14 cellular contexts compared by ENCODE assay signal in genomic region chr14:104935026-104935650, GRCh38. TPM values are rescaled to one million over a fixed set of nuclear protein-coding genes. Genes with fewer than 3 reads are reported as not detected.
DNase-seq lines count a peak whose midpoint lies in the region; ATAC-seq and TF ChIP-seq lines count a peak whose summit lies in the region.
"Had no signal": no experiment of that assay in that cellular context is flagged by ENCODE, and none has a peak within 500 bp of the region (broad histone marks: within the 10 kb centered on the region; RNA-seq: fewer than 3 reads in every experiment).

No MANE protein-coding gene starts in this region.

- intact Hi-C loops in MCF 10A (cut with micrococcal nuclease): loop anchor here (1.0 kb wide), 1 partner anchor 33 kb away; no protein-coding TSS in a partner anchor

- peaks cover 35% of the 10 kb centered on the region for H3K27me3 ChIP-seq in osteoblast (ENCODE audit: insufficient read depth, low read length)
- peaks cover 11% of the 10 kb centered on the region for H3K27me3 ChIP-seq in BE2C

- H3K36me3 ChIP-seq in osteoblast (ENCODE audit: insufficient read depth, low read length): no peaks in the 10 kb centered on the region
- H3K36me3 ChIP-seq in BE2C: no peaks in the 10 kb centered on the region
- H3K36me3 ChIP-seq: thoracic aorta had no signal

- CTCF ChIA-PET in MCF 10A (lab: Yijun Ruan, JAX): interaction anchor here (0.6 to 1.0 kb wide), 4 partner anchors 39 to 192 kb away, joined by 3 to 5 read pairs (median 3); no protein-coding TSS in a partner anchor

- H3K4me3 Mint-ChIP-seq in MCF 10A (ENCODE audit: unreplicated experiment): peak overlapping the region; percentile 60

- no peak overlapping the region for H3K27ac Mint-ChIP-seq in MCF 10A (ENCODE audit: low read depth, unreplicated experiment)

- BruUV-seq in MCF 10A (replicated peaks; lab: Mats Ljungman, UMichigan): no TSS peak

- no peak overlapping the region for H3K4me2 ChIP-seq in osteoblast (ENCODE audit: insufficient read depth, low read length)

- H3K4me1 Mint-ChIP-seq in MCF 10A (ENCODE audit: insufficient read depth, unreplicated experiment): peaks cover 10% of the 10 kb centered on the region

- H3K79me2 ChIP-seq in osteoblast (ENCODE audit: insufficient read depth, low read length): no peaks in the 10 kb centered on the region

- H3K27ac ChIP-seq in osteoblast (ENCODE audit: low read depth, low read length): no peak overlapping the region
- H3K27ac ChIP-seq: GM23248, thoracic aorta had no signal

- no peak overlapping the region for H3K4me3 ChIP-seq in osteoblast (ENCODE audit: insufficient read depth, low read length)
- H3K4me3 ChIP-seq in BE2C (ENCODE audit: low read depth, low read length): no peak overlapping the region
- H3K4me3 ChIP-seq: GM23248, thoracic aorta had no signal

- H3K4me1 ChIP-seq in osteoblast (ENCODE audit: insufficient read depth, low read length): no peaks in the 10 kb centered on the region
- no peaks in the 10 kb centered on the region; the same call in 1 of the 2 replicates for H3K4me1 ChIP-seq in BE2C

- H2AFZ ChIP-seq in osteoblast (ENCODE audit: low read length): no peak overlapping the region
- H2AFZ ChIP-seq: GM23248 had no signal

- H3K27me3 Mint-ChIP-seq in MCF 10A (ENCODE audit: insufficient read depth, unreplicated experiment): no peaks in the 10 kb centered on the region

- H3K36me3 Mint-ChIP-seq in MCF 10A (ENCODE audit: insufficient read depth, unreplicated experiment): peaks cover 44% of the 10 kb centered on the region

- POLR2A ChIA-PET in MCF 10A (lab: Yijun Ruan, JAX): interaction anchor here (0.7 to 7.3 kb wide), 9 partner anchors 24 to 709 kb away, joined by 3 to 70 read pairs (median 4); partner anchors contain the start of genes CDCA4 and GPR132

- H4K20me1 ChIP-seq in osteoblast (ENCODE audit: insufficient read depth, low read length): no peaks in the 10 kb centered on the region

- no peaks in the 10 kb centered on the region for H3K9me3 Mint-ChIP-seq in MCF 10A (ENCODE audit: unreplicated experiment)

- TF ChIP-seq CTCF in GM20000 (IDR thresholded peaks at IDR 0.05; ENCODE audit: extremely low read depth, missing control alignments) (no peak), MCF 10A (IDR thresholded peaks at IDR 0.05; ENCODE audit: unreplicated experiment) (no peak), osteoblast (IDR thresholded peaks at IDR 0.05; ENCODE audit: extremely low read depth, low read depth, low read length) (no peak), BE2C (IDR thresholded peaks at IDR 0.05; ENCODE audit: low read depth, low read length) (no peak)

- ATAC-seq in HG02852 (IDR thresholded peaks at IDR 0.05; ENCODE audit: unreplicated experiment): no peak

- H3K9me3 ChIP-seq in osteoblast (ENCODE audit: low read depth, low read length): no peaks in the 10 kb centered on the region
- no peaks in the 10 kb centered on the region for H3K9me3 ChIP-seq in BE2C
- H3K9me3 ChIP-seq: thoracic aorta had no signal

- DNase-seq in NCI-H524 (lab: John Stamatoyannopoulos, UW): peak; percentile 17 to 56
- DNase-seq in NCI-H524 treated with DMSO at 0.1 percent for 48 hours (lab: John Stamatoyannopoulos, UW): no peak
- peak; percentile 7 for DNase-seq in GM20000 (ENCODE audit: low spot score)
- peak; percentile 14 for DNase-seq in MCF 10A (ENCODE audit: unreplicated experiment)
- DNase-seq in osteoblast (ENCODE audit: insufficient read length, low spot score, missing footprints): peak; percentile 30
- DNase-seq in BE2C: no peak
- DNase-seq in EL: no peak
- DNase-seq: DMS53, GM23248, MV-4-11, NCI-H446 treated with DMSO at 0.1 percent for 48 hours had no signal

RNA-seq across cellular contexts. Expression of gene PLD4, which starts 10.5 kb away (rescaled TPM):
- total RNA-seq in MCF 10A (2022): not detected in 2 replicates
- total RNA-seq in osteoblast: not detected in 2 replicates
- 1.9 TPM for polyA plus RNA-seq in BE2C (2012; ENCODE audit: insufficient read depth, insufficient read length, low read depth)
- total RNA-seq: GM23248 had no signal
- polyA plus RNA-seq: GM23248, neural cell had no signal

RNA-seq across cellular contexts. Expression of gene AHNAK2, which starts 43.0 kb away (rescaled TPM):
- 218 and 286 TPM in 2 replicates for total RNA-seq in MCF 10A (2022)
- 30.8 and 31.8 TPM in 2 replicates for total RNA-seq in osteoblast
- polyA plus RNA-seq in BE2C (2012; ENCODE audit: insufficient read depth, insufficient read length, low read depth): 0.62 TPM

RNA-seq across cellular contexts. Expression of gene CLBA1, which starts 50.5 kb away (rescaled TPM):
- total RNA-seq in MCF 10A (2022) (20.3 and 24.3 TPM in 2 replicates), osteoblast (11.5 and 12.3 TPM in 2 replicates)
- polyA plus RNA-seq in BE2C (2012; ENCODE audit: insufficient read depth, insufficient read length, low read depth): 15.3 TPM

Comparison
In these comparisons a context has a peak if more than half of its experiments do, and no peak if none do; other contexts are left out.
1. DNase-seq: peak in NCI-H524 (2 of 2), GM20000 (single experiment), MCF 10A (single experiment) and osteoblast (single experiment); none in NCI-H524 treated with DMSO at 0.1 percent for 48 hours (single experiment), BE2C (single experiment) and EL (single experiment).